7 cellular contexts compared by ENCODE assay signal in the genomic region with DNA sequence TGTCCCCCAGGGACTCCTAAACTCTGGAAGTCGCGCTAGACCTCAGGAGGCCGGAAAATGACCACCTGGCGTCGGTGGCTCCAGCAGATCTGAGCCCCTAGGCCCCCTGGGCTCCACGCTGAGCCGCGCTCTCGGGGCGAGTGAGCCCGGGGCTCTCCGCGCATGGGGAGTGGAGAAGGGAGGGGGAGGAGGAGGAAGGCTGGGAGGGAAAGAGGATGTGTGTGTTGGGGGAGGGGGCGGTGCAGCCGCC. TPM values are rescaled to one million over a fixed set of nuclear protein-coding genes. Genes with fewer than 3 reads are reported as not detected.
DNase-seq lines count a peak whose midpoint lies in the region; ATAC-seq and TF ChIP-seq lines count a peak whose summit lies in the region.

No MANE protein-coding gene starts in this region.

- no peaks in the 10 kb centered on the region for H3K9me3 ChIP-seq in HUES64 (ENCODE audit: insufficient read depth, low read depth, low read length)
- no peaks in the 10 kb centered on the region for H3K9me3 ChIP-seq in neutrophil

- in situ Hi-C loops in T47D (cut with HindIII; ENCODE audit: low pct_unique_long_range_greater_than_20kb, low sequenced_read_pairs), result no loop called here

- peak; percentile 57 to 79 for DNase-seq in T47D (ENCODE audit: low read depth in 1 of 2, low spot score in 1 of 2)
- DNase-seq in activated gamma-delta T cell treated with Interleukin-2 at 50 U/mL for 16 hours, result no peak
- no peak for DNase-seq in stimulated activated CD4-positive, alpha-beta T cell treated with anti-CD3 and anti-CD28 coated beads, Interleukin-15, amount 100 ng/mL, for 24 hours
- no peak for DNase-seq in nucleus accumbens (lab: John Stamatoyannopoulos, UW)

- H3K4me1 ChIP-seq in HUES64 (ENCODE audit: insufficient read depth, low read length) (peaks cover 46% of the 10 kb centered on the region), neutrophil (ENCODE audit: control insufficient read depth in 1 of 2, insufficient read depth in 1 of 2, low read depth in 1 of 2, low read length in 1 of 2) (peaks cover 70 to 86% of the 10 kb centered on the region in 2 experiments)

- peak overlapping the region; percentile 61 for H3K4me3 ChIP-seq in HUES64 (ENCODE audit: low read length)
- H3K4me3 ChIP-seq in neutrophil (ENCODE audit: low read depth in 1 of 2, low read length in 1 of 2), result peak overlapping the region; percentile 57 to 75

- no peaks in the 10 kb centered on the region for H3K36me3 ChIP-seq in HUES64 (ENCODE audit: insufficient read depth, low read length)
- H3K36me3 ChIP-seq in neutrophil, result no peaks in the 10 kb centered on the region

- H3K9ac ChIP-seq in HUES64 (ENCODE audit: low read depth, low read length), result no peak overlapping the region

- WGBS in HUES64, result 1% methylated on average over 15 of the region's 15 CpGs

- ATAC-seq in GM18868 (IDR thresholded peaks at IDR 0.05; ENCODE audit: unreplicated experiment), result peak; percentile 6

- no peak for TF ChIP-seq CTCF in neutrophil (IDR thresholded peaks at IDR 0.05)

- H3K27me3 ChIP-seq in HUES64 (ENCODE audit: insufficient read depth, low read length) (peaks cover 100% of the 10 kb centered on the region), neutrophil (peaks cover 100% of the 10 kb centered on the region)

- no peak overlapping the region for H3K27ac ChIP-seq in HUES64 (ENCODE audit: low read depth, low read length)
- H3K27ac ChIP-seq in neutrophil, result no peak overlapping the region

RNA-seq across cellular contexts. Expression of gene DLX1, which starts 0.9 kb away (rescaled TPM):
- 2.3 TPM for polyA plus RNA-seq in HUES64 (2013, experiment 1 of 2)
- polyA plus RNA-seq in HUES64 (2013, experiment 2 of 2), result 1.6 TPM

RNA-seq across cellular contexts. Expression of gene DLX2, which starts 18.3 kb away (rescaled TPM):
- 0.95 TPM for polyA plus RNA-seq in HUES64 (2013, experiment 1 of 2)
- polyA plus RNA-seq in HUES64 (2013, experiment 2 of 2), result 1.8 TPM

Comparison
In these comparisons a context has a peak if more than half of its experiments do, and no peak if none do; other contexts are left out.
1. DNase-seq: peak in T47D (2 of 2); none in activated gamma-delta T cell treated with Interleukin-2 at 50 U/mL for 16 hours (single experiment), stimulated activated CD4-positive, alpha-beta T cell treated with anti-CD3 and anti-CD28 coated beads, Interleukin-15, amount 100 ng/mL, for 24 hours (single experiment) and nucleus accumbens (0 of 56).